8 cellular contexts compared by ENCODE assay signal in the genomic region with DNA sequence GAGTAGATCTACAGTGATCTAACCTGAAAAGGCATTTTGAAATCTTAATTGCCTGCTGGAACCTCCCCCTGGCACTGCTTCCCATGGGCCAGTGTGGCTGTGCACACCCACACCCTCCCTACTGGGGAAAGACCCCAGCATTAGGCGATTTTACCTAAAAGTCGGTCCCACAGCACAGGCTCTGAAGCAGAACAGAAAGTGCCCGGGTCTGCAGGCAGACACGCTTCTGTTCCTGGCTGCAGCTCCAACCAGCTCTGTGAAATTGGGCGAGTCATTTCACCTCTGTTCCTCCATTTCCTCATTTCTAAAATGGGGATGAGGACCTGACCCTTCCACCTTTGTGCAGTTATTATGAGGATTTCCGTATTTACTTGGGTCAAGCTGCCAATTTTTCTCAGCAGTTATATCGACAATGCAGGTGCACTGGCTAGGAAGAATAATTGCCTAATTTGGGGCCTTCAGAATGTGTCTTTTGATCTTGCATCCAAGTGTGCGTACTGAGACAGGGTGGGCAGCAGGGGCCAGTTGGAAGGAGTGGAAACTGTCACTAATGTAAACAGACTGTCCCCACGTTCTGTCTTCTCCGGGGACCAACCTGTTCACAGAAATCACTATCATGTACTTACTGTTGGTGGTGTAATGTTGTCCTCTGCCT. TPM values are rescaled to one million over a fixed set of nuclear protein-coding genes. Genes with fewer than 3 reads are reported as not detected.
DNase-seq lines count a peak whose midpoint lies in the region; ATAC-seq lines count a peak whose summit lies in the region.

No MANE protein-coding gene starts in this region.

- no peaks in the 10 kb centered on the region for H3K9me3 Mint-ChIP-seq in naive thymus-derived CD4-positive, alpha-beta T cell

- CTCF ChIA-PET in naive thymus-derived CD4-positive, alpha-beta T cell (lab: Charles Lee), result interaction anchor here (0.6 to 1.2 kb wide), 4 partner anchors 57 to 352 kb away, joined by 3 read pairs; no protein-coding TSS in a partner anchor

- H3K27ac ChIP-seq in adipose tissue (ENCODE audit: low read depth, low read length), result peak overlapping the region; percentile 59
- H3K27ac ChIP-seq in naive thymus-derived CD4-positive, alpha-beta T cell (ENCODE audit: low read depth, low read length), result peak overlapping the region; percentile 98

- 23 to 35% (median 28%) methylated on average over 10 of the region's 10 CpGs for WGBS in adipose tissue, 3 donors

- H3K27me3 Mint-ChIP-seq in naive thymus-derived CD4-positive, alpha-beta T cell, result peaks cover 0 to 25% (median 0%) of the 10 kb centered on the region in 5 donors

- ATAC-seq in HG02571 (IDR thresholded peaks at IDR 0.05; ENCODE audit: unreplicated experiment) (peak; percentile 30), HG03025 (IDR thresholded peaks at IDR 0.05; ENCODE audit: low FRiP score, unreplicated experiment) (no peak)
- no peak for ATAC-seq in naive thymus-derived CD4-positive, alpha-beta T cell
- no peak for ATAC-seq in activated CD4-positive, CD25-positive, alpha-beta regulatory T cell treated with anti-CD3 and anti-CD28 coated beads, Interleukin-2, amount 50 U/mL, for 24 hours

- peak overlapping the region; percentile 51 to 99 (median 82) for H3K4me3 Mint-ChIP-seq in naive thymus-derived CD4-positive, alpha-beta T cell

- peak; percentile 11 for DNase-seq in COR-L47 (lab: John Stamatoyannopoulos, UW)
- no peak for DNase-seq in naive thymus-derived CD4-positive, alpha-beta T cell
- DNase-seq in ecto neural progenitor cell (ENCODE audit: low spot score), result no peak
- no peak for DNase-seq in NCI-H524 treated with DMSO at 0.1 percent for 48 hours (lab: John Stamatoyannopoulos, UW)

- intact Hi-C loops in naive thymus-derived CD4-positive, alpha-beta T cell (cut with micrococcal nuclease), result loop anchor here in 1 of 2 donors (5.0 kb wide), 1 partner anchor 539 kb away; no protein-coding TSS in a partner anchor

- H3K4me3 ChIP-seq in naive thymus-derived CD4-positive, alpha-beta T cell (ENCODE audit: low read length), result peak overlapping the region; percentile 28

- H3K27me3 ChIP-seq in naive thymus-derived CD4-positive, alpha-beta T cell (ENCODE audit: control insufficient read depth in 2 of 2, insufficient read depth in 2 of 2, low read length in 2 of 2), result no peaks in the 10 kb centered on the region

- H3K9me3 ChIP-seq in naive thymus-derived CD4-positive, alpha-beta T cell (ENCODE audit: control insufficient read depth in 2 of 3, low read length in 3 of 3), result no peaks in the 10 kb centered on the region

- no peaks in the 10 kb centered on the region for H3K36me3 ChIP-seq in naive thymus-derived CD4-positive, alpha-beta T cell (ENCODE audit: control insufficient read depth in 2 of 3, insufficient read depth in 3 of 3, low read length in 3 of 3)

- peaks cover 75 to 90% (median 85%) of the 10 kb centered on the region in 7 donors for H3K4me1 Mint-ChIP-seq in naive thymus-derived CD4-positive, alpha-beta T cell

- peaks cover 74 to 86% of the 10 kb centered on the region in 2 donors for H3K4me1 ChIP-seq in naive thymus-derived CD4-positive, alpha-beta T cell (ENCODE audit: control insufficient read depth in 2 of 2, insufficient read depth in 2 of 2, low read length in 2 of 2)

- peaks cover 0 to 6% (median under 1%) of the 10 kb centered on the region in 5 donors for H3K36me3 Mint-ChIP-seq in naive thymus-derived CD4-positive, alpha-beta T cell

- POLR2A ChIA-PET in naive thymus-derived CD4-positive, alpha-beta T cell (lab: Charles Lee), result interaction anchor here (2.1 to 2.8 kb wide), 5 partner anchors 10 to 351 kb away, joined by 6 to 18 read pairs (median 10); no protein-coding TSS in a partner anchor

- peak overlapping the region; percentile 42 to 100 (median 94) for H3K27ac Mint-ChIP-seq in naive thymus-derived CD4-positive, alpha-beta T cell

RNA-seq across cellular contexts. Expression of a gene that starts 7.1 kb away (rescaled TPM):
- polyA plus RNA-seq in adipose tissue, result 10 to 100 TPM; 12.8 to 30.0 (median 23.7) TPM
- 100 to 1,000 TPM in 4 of 5 experiments, 10 to 100 TPM in 1; 21.0 to 142 (median 132) TPM for total RNA-seq in naive thymus-derived CD4-positive, alpha-beta T cell
- 10 to 100 TPM; 68.7 to 84.7 TPM for polyA plus RNA-seq in naive thymus-derived CD4-positive, alpha-beta T cell
